In the genomic region with DNA sequence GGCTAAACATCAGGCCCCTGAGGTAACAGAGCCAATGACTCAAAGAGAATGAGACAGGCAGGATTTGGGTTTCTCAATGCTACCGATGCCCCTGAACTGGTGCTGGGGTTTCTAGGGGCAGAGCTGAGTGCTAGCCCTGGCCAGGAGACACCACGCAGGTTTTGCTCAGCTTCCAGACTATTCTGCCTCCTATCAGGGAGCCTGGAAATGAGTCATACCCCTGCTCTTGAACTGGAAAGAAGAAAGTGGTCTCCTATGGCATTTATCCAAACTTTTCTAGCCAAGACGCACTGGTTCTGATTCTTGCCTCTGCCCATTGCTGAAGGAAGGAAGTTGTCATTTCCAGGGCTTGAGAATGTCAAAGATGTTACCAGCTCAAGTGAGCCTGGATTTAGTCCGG, we compare ENCODE assay signal across 36 cellular contexts.
"Had no signal": no experiment of that assay in that cellular context is flagged by ENCODE, and none has a peak within 500 bp of the region (broad histone marks: within the 10 kb centered on the region; RNA-seq: fewer than 3 reads in every experiment).

No MANE protein-coding gene starts in this region.

- H3K4me3 ChIP-seq: MG63 had no signal

- DNase-seq: Karpas-422, Kasumi-1, MG63, MM.1S, MV-4-11, NCI-H1048, NCI-H1092, NCI-H1092 treated with DMSO at 0.1 percent for 48 hours, NCI-H1105, NCI-H1105 treated with DMSO at 0.1 percent for 48 hours, NCI-H1417, NCI-H1417 treated with DMSO at 0.1 percent for 48 hours, NCI-H1436, NCI-H1436 treated with DMSO at 0.1 percent for 48 hours, NCI-H146, NCI-H1694, NCI-H1694 treated with DMSO at 0.1 percent for 48 hours, NCI-H187, NCI-H187 treated with DMSO at 0.1 percent for 48 hours, NCI-H1930, NCI-H2029, NCI-H2029 treated with DMSO at 0.1 percent for 48 hours, NCI-H2081, NCI-H2081 treated with DMSO at 0.1 percent for 48 hours, NCI-H2107, NCI-H2171, NCI-H2171 treated with DMSO at 0.1 percent for 48 hours, NCI-H2227 treated with DMSO at 0.1 percent for 48 hours, NCI-H226, NCI-H345, NCI-H446, NCI-H446 treated with DMSO at 0.1 percent for 48 hours, NCI-H510A, NCI-H510A treated with DMSO at 0.1 percent for 48 hours, NCI-H524, NCI-H524 treated with DMSO at 0.1 percent for 48 hours had no signal

- H3K36me3 ChIP-seq: MG63 had no signal

- H3K9me3 ChIP-seq: MG63 had no signal

- H3K27me3 ChIP-seq: MG63 had no signal
